1 cellular context compared by ENCODE assay signal in genomic region chr5:9188131-9188530, GRCh38.
TF ChIP-seq lines count a peak whose summit lies in the region.

No MANE protein-coding gene starts in this region.

TF ChIP-seq in GM12878, 131 proteins besides CTCF, POLR2A, EP300 and RAD21 (continued from another document):
- no peak for TF ChIP-seq SUZ12 (IDR thresholded peaks at IDR 0.05; ENCODE audit: unreplicated experiment)
- no peak for TF ChIP-seq PML (IDR thresholded peaks at IDR 0.05; ENCODE audit: low read length)
- TF ChIP-seq SMAD1 (IDR thresholded peaks at IDR 0.05; ENCODE audit: low read depth, partially characterized antibody), result no peak
- no peak for TF ChIP-seq ESRRA (IDR thresholded peaks at IDR 0.05; ENCODE audit: low read length)
- no peak for TF ChIP-seq PKNOX1 (IDR thresholded peaks at IDR 0.05)
- TF ChIP-seq SIN3A (IDR thresholded peaks at IDR 0.05; ENCODE audit: low read depth, low read length), result no peak
- no peak for TF ChIP-seq KLF5 (IDR thresholded peaks at IDR 0.05; ENCODE audit: partially characterized antibody)
